Comparison of ENCODE assay signal across 8 cellular contexts in the genomic region with DNA sequence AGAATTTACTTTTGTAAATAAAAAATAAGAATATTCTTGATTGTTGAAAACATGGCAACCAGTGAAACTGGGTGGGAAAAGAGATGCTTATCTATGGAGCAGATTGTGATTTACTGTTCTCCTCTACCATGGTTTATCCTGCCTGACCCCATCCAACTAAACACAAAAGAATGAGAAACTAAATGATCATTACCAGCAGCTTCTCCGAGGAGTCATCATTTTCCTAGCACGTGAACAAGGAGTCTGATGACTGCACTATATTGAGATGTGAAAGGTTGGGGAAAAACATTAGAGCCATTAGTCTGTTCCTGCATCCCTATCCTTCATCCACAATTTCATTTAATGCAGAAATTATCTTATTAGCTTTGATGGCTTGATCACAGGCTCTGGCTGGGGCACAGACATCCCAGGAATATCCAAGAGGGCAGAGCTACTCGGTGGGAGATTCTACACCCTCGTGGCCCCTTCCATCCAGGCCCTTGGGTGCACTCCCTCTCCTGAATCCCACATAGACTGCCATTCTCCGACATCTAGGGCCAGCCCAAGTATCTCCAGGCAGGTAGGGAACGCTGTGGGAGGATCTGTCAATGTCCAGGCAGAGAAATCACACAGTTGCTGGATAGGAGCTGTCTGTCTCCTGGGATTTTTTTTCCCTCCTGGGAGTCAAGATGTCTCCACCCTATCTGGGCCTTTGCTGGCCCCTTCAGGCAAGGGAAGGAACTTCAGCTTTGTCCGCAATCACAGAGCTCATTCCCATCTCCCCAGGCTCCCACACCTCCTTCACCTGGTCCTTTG. TPM values are rescaled to one million over a fixed set of nuclear protein-coding genes. Genes with fewer than 3 reads are reported as not detected.
DNase-seq lines count a peak whose midpoint lies in the region; ATAC-seq, FAIRE-seq and TF ChIP-seq lines count a peak whose summit lies in the region.

No MANE protein-coding gene starts in this region.

- TF ChIP-seq CTCF in right atrium auricular region (IDR thresholded peaks at IDR 0.05), result peak in 1 of 2 donors; percentile 55
- peak in 1 of 3 donors; percentile 13 for TF ChIP-seq CTCF in lower leg skin (IDR thresholded peaks at IDR 0.05)

- H3K27ac ChIP-seq in right atrium auricular region (no peak overlapping the region), small intestine (ENCODE audit: low read depth in 1 of 2, low read length in 1 of 2) (no peak overlapping the region)

- no peaks in the 10 kb centered on the region for H3K9me3 Mint-ChIP-seq in T-helper 2 cell treated with Interferon-gamma antibody and Interleukin-4, amounts not matched to agents 5 μg/mL and 100 μg/mL, for 36 hours

- H3K9me3 ChIP-seq in right atrium auricular region (no peaks in the 10 kb centered on the region), small intestine (ENCODE audit: control insufficient read depth, low read depth) (no peaks in the 10 kb centered on the region)

- no peak overlapping the region for H3K4me3 Mint-ChIP-seq in T-helper 2 cell treated with Interferon-gamma antibody and Interleukin-4, amounts not matched to agents 5 μg/mL and 100 μg/mL, for 36 hours

- peaks cover 8% of the 10 kb centered on the region for H3K27me3 Mint-ChIP-seq in T-helper 2 cell treated with Interferon-gamma antibody and Interleukin-4, amounts not matched to agents 5 μg/mL and 100 μg/mL, for 36 hours (ENCODE audit: low read depth)

- WGBS in small intestine, 3 donors, result 67 to 75% (median 72%) methylated on average over 7 of the region's 7 CpGs
- WGBS in lower leg skin, 2 donors, result 70 to 79% methylated on average over 7 of the region's 7 CpGs

- H3K36me3 Mint-ChIP-seq in T-helper 2 cell treated with Interferon-gamma antibody and Interleukin-4, amounts not matched to agents 5 μg/mL and 100 μg/mL, for 36 hours (ENCODE audit: low read depth), result no peaks in the 10 kb centered on the region

- peak; percentile 50 for ATAC-seq in Right ventricle myocardium inferior

- no peaks in the 10 kb centered on the region for H3K36me3 ChIP-seq in right atrium auricular region
- no peaks in the 10 kb centered on the region for H3K36me3 ChIP-seq in small intestine (ENCODE audit: control insufficient read depth in 2 of 2, insufficient read depth in 2 of 2, low read length in 2 of 2)

- H3K4me1 Mint-ChIP-seq in T-helper 2 cell treated with Interferon-gamma antibody and Interleukin-4, amounts not matched to agents 5 μg/mL and 100 μg/mL, for 36 hours (ENCODE audit: low read depth), result no peaks in the 10 kb centered on the region

- H3K27me3 ChIP-seq in right atrium auricular region (no peaks in the 10 kb centered on the region), small intestine (ENCODE audit: control insufficient read depth in 2 of 2, insufficient read depth in 2 of 2, low read length in 2 of 2) (no peaks in the 10 kb centered on the region)

- intact Hi-C loops in Right ventricle myocardium inferior (cut with DNase I), result no loop called here
- intact Hi-C loops in head of caudate nucleus (cut with DNase I), result no loop called here
- intact Hi-C loops in lower leg skin (cut with DNase I; ENCODE audit: low total_unique reads), result no loop called here

- H3K4me1 ChIP-seq in right atrium auricular region (no peaks in the 10 kb centered on the region), small intestine (ENCODE audit: control insufficient read depth in 2 of 2, insufficient read depth in 1 of 2, low read depth in 1 of 2, low read length in 1 of 2) (no peaks in the 10 kb centered on the region)

- DNase-seq in Right ventricle myocardium inferior (ENCODE audit: missing footprints), result no peak
- no peak for DNase-seq in right atrium auricular region (ENCODE audit: low spot score)
- peak; percentile 46 for DNase-seq in NCI-H1092 treated with DMSO at 0.1 percent for 48 hours (lab: John Stamatoyannopoulos, UW)
- peak; percentile 40 for DNase-seq in UCSD-AML1 (lab: John Stamatoyannopoulos, UW; ENCODE audit: unreplicated experiment)
- DNase-seq in head of caudate nucleus, result peak in 35 of 42 donors; percentile 15 to 75 (median 46)
- DNase-seq in small intestine, result peak; percentile 79
- DNase-seq in T-helper 2 cell treated with Interferon-gamma antibody and Interleukin-4, amounts not matched to agents 5 μg/mL and 100 μg/mL, for 36 hours (ENCODE audit: low spot score), result no peak
- DNase-seq in lower leg skin (ENCODE audit: low spot score in 2 of 2), result no peak

- no peak overlapping the region for H3K4me3 ChIP-seq in right atrium auricular region
- H3K4me3 ChIP-seq in small intestine (ENCODE audit: low read depth in 1 of 2, low read length in 2 of 2), result no peak overlapping the region
- no peak overlapping the region for H3K4me3 ChIP-seq in lower leg skin (ENCODE audit: low read depth, poor library complexity, severe bottlenecking)

- TF ChIP-seq POLR2A in lower leg skin (IDR thresholded peaks at IDR 0.05), result no peak

- no peak overlapping the region for H3K27ac Mint-ChIP-seq in T-helper 2 cell treated with Interferon-gamma antibody and Interleukin-4, amounts not matched to agents 5 μg/mL and 100 μg/mL, for 36 hours

- no peak for FAIRE-seq in small intestine (lab: Jason Lieb, UNC)

RNA-seq across cellular contexts. Expression of gene DHRS4, which starts 43.3 kb away (rescaled TPM):
- total RNA-seq in Right ventricle myocardium inferior (29.7 TPM), right atrium auricular region (10 to 100 TPM; 29.6 to 38.8 TPM), lower leg skin (10 to 100 TPM; 29.9 to 54.0 (median 38.9) TPM)
- 100 to 1,000 TPM; 121 to 163 (median 149) TPM for polyA plus RNA-seq in small intestine

Comparison
In these comparisons a context has a peak if more than half of its experiments do, and no peak if none do; other contexts are left out.
1. DNase-seq: peak in NCI-H1092 treated with DMSO at 0.1 percent for 48 hours (single experiment), UCSD-AML1 (single experiment), head of caudate nucleus (35 of 42) and small intestine (single experiment); none in Right ventricle myocardium inferior (single experiment), right atrium auricular region (single experiment), T-helper 2 cell treated with Interferon-gamma antibody and Interleukin-4, amounts not matched to agents 5 μg/mL and 100 μg/mL, for 36 hours (single experiment) and lower leg skin (0 of 2).